9 cellular contexts compared by ENCODE assay signal in the genomic region with DNA sequence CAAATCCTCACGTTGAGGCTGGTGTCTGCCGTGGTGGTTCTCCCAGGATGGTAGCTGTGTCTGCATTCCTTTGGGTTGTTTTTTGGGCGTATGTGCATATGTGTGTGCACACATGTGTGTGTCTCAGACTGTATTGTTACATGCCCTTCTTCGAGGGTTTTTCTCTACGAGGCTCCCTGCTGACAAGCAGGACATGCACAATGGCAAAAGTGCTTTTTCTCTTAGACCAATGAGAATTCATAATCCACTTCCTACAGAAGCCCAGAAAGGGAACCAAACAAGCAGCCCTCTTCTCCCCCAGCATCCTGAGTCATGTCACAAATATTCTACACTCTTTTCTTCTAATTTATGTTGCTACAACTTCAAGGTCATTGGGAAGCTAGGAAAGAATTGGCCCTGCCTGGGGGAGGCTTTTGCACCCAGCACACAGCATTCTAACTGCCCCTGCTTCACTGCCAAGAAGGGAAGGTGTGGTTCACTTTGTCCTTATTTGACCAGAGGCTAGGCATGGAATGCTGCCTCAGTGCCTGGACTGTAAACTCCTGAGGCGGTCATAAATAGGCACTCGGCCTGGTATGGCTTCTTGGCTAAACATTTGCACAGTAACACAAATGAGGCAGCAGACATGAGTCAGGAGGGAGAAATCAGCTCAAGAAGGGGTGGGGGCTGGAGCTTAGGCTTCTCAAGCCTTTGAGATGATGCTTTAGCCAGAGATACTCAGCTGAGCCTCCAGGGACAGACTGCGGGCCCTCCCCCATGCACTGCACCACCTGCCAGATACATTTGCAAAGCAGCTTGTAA.
DNase-seq lines count a peak whose midpoint lies in the region; ATAC-seq and TF ChIP-seq lines count a peak whose summit lies in the region.
"Had no signal": no experiment of that assay in that cellular context is flagged by ENCODE, and none has a peak within 500 bp of the region (broad histone marks: within the 10 kb centered on the region; RNA-seq: fewer than 3 reads in every experiment).

No MANE protein-coding gene starts in this region.

- H3K4me2 ChIP-seq in PC-9: peak overlapping the region; percentile 38; the same call in 1 of the 2 replicates

- H3K27ac ChIP-seq in PC-9 (no peak overlapping the region), prostate gland (peak overlapping the region; percentile 54 to 65)

- no peaks in the 10 kb centered on the region for H3K9me2 ChIP-seq in PC-9 (ENCODE audit: insufficient read depth)

- H3F3A ChIP-seq in PC-9 (ENCODE audit: insufficient read depth, low read depth): peaks cover 22% of the 10 kb centered on the region

- H3K27me3 ChIP-seq in PC-9 (ENCODE audit: insufficient read depth, low read depth): no peaks in the 10 kb centered on the region
- no peaks in the 10 kb centered on the region for H3K27me3 ChIP-seq in prostate gland (replicated peaks; ENCODE audit: insufficient read depth)

- CTCF ChIA-PET in PC-9 (lab: Charles Lee): no interaction called here

- H3K9me3 ChIP-seq in PC-9 (ENCODE audit: insufficient read depth, low read depth): no peaks in the 10 kb centered on the region
- no peaks in the 10 kb centered on the region for H3K9me3 ChIP-seq in prostate gland

- H3K4me3 ChIP-seq in PC-9: no peak overlapping the region
- H3K4me3 ChIP-seq in fibroblast of mammary gland (ENCODE audit: control insufficient read depth, low read depth, low read length): no peak overlapping the region
- H3K4me3 ChIP-seq in prostate gland: no peak overlapping the region

- no TSS peak for BruUV-seq in PC-9 (replicated peaks; lab: Mats Ljungman, UMichigan)

- H4K20me1 ChIP-seq in PC-9 (ENCODE audit: insufficient read depth): no peaks in the 10 kb centered on the region

- intact Hi-C loops in PC-9 (cut with micrococcal nuclease; ENCODE audit: unreplicated experiment): loop anchor here (1.0 to 2.0 kb wide), 4 partner anchors 76 to 214 kb away; no protein-coding TSS in a partner anchor
- intact Hi-C loops in prostate gland (cut with DNase I): loop anchor here (2.0 kb wide), 1 partner anchor 92 kb away; no protein-coding TSS in a partner anchor

- ATAC-seq in GM19395 (IDR thresholded peaks at IDR 0.05; ENCODE audit: unreplicated experiment) (no peak), HG03039 (IDR thresholded peaks at IDR 0.05; ENCODE audit: unreplicated experiment) (no peak)

- H3K4me1 ChIP-seq in PC-9 (replicated peaks; ENCODE audit: insufficient read depth): peaks cover 40% of the 10 kb centered on the region
- H3K4me1 ChIP-seq in prostate gland (replicated peaks): peaks cover 15% of the 10 kb centered on the region

- POLR2A ChIA-PET in PC-9 (lab: Charles Lee; ENCODE audit: unreplicated experiment): interaction anchor here (0.6 to 1.4 kb wide), 3 partner anchors 73 to 98 kb away, joined by 3 to 7 read pairs (median 3); a partner anchor contains a TSS

- H3K36me3 ChIP-seq in PC-9 (ENCODE audit: low read depth) (no peaks in the 10 kb centered on the region), prostate gland (no peaks in the 10 kb centered on the region)

- H3K79me2 ChIP-seq in PC-9 (ENCODE audit: low read depth): no peaks in the 10 kb centered on the region

- 43% methylated on average over 8 of the region's 8 CpGs for WGBS in prostate gland

- no peak for TF ChIP-seq CTCF in PC-9 (conservative IDR thresholded peaks at IDR 0.05)
- no peak for TF ChIP-seq CTCF in fibroblast of mammary gland (conservative IDR thresholded peaks at IDR 0.05; ENCODE audit: control insufficient read depth, insufficient read depth, low read depth, low read length)
- peak in 1 of 4 experiments; percentile 19 for TF ChIP-seq CTCF in prostate gland (IDR thresholded peaks at IDR 0.05)

- no peak for TF ChIP-seq POLR2A in prostate gland (IDR thresholded peaks at IDR 0.05)

- DNase-seq in SIG-M5 treated with dmso at 0.1 percent for 504 hours (lab: John Stamatoyannopoulos, UW; ENCODE audit: unreplicated experiment) (peak; percentile 48), SIG-M5 (lab: John Stamatoyannopoulos, UW) (no peak), PC-9 (peak; percentile 75 to 81), fibroblast of mammary gland (ENCODE audit: low read depth) (peak; percentile 100), prostate gland (ENCODE audit: low spot score) (peak; percentile 84)
- DNase-seq in activated T-cell treated with anti-CD3 and anti-CD28 coated beads, Interleukin-2, amount 50 U/mL, for 1 hour: no peak
- DNase-seq: activated B cell treated with CpG ODN at 0.5 μM for 24 hours had no signal

- no peak overlapping the region for H2AFZ ChIP-seq in PC-9

Comparison
In these comparisons a context has a peak if more than half of its experiments do, and no peak if none do; other contexts are left out.
1. DNase-seq: peak in SIG-M5 treated with dmso at 0.1 percent for 504 hours (single experiment), PC-9 (2 of 2), fibroblast of mammary gland (single experiment) and prostate gland (single experiment); none in SIG-M5 (single experiment) and activated T-cell treated with anti-CD3 and anti-CD28 coated beads, Interleukin-2, amount 50 U/mL, for 1 hour (single experiment).